Comparison of ENCODE assay signal across 9 cellular contexts in genomic region chr16:2151188-2152091, GRCh38. TPM values are rescaled to one million over a fixed set of nuclear protein-coding genes. Genes with fewer than 3 reads are reported as not detected.
DNase-seq lines count a peak whose midpoint lies in the region; ATAC-seq and TF ChIP-seq lines count a peak whose summit lies in the region.
"Had no signal": no experiment of that assay in that cellular context is flagged by ENCODE, and none has a peak within 500 bp of the region (broad histone marks: within the 10 kb centered on the region; RNA-seq: fewer than 3 reads in every experiment).

No MANE protein-coding gene starts in this region.

- H3K4me3 Mint-ChIP-seq in GM23338 (peak overlapping the region; percentile 93), WTC11 (peak overlapping the region; percentile 97)

- H3K79me2 ChIP-seq in ACC112 (ENCODE audit: control insufficient read depth, insufficient read depth, low read length, unreplicated experiment): peaks cover 47% of the 10 kb centered on the region
- peaks cover 33% of the 10 kb centered on the region for H3K79me2 ChIP-seq in GM23338 (replicated peaks; ENCODE audit: insufficient read depth)

- POLR2A ChIA-PET in WTC11 (lab: Charles Lee): interaction anchor here (0.7 to 1.8 kb wide), 7 partner anchors 11 to 859 kb away, joined by 3 to 7 read pairs (median 4); partner anchors contain the start of gene RPS2

- H3K27ac Mint-ChIP-seq in GM23338 (peak overlapping the region; percentile 45; the same call in 1 of the 2 replicates), WTC11 (peak overlapping the region; percentile 58)

- H3K36me3 Mint-ChIP-seq in GM23338 (ENCODE audit: low read depth) (peaks cover 45% of the 10 kb centered on the region), WTC11 (peaks cover 35% of the 10 kb centered on the region)

- peaks cover 66% of the 10 kb centered on the region for H3F3A ChIP-seq in GM23338 (replicated peaks; ENCODE audit: low read depth)

- H3K27me3 Mint-ChIP-seq in GM23338 (ENCODE audit: insufficient read depth, low read depth, poor library complexity) (peaks cover 66% of the 10 kb centered on the region), WTC11 (ENCODE audit: low read depth) (peaks cover 8% of the 10 kb centered on the region)

- H3K27ac ChIP-seq in ACC112 (ENCODE audit: low read depth, low read length) (0 out of 2 replicates have a peak overlapping the region, but pooled peaks have one; percentile 7), GM23338 (ENCODE audit: low read depth) (peak overlapping the region; percentile 95), iPS-20b (ENCODE audit: low read length) (no peak overlapping the region)

- CTCF ChIA-PET in WTC11 (lab: Charles Lee): interaction anchor here (0.8 to 5.7 kb wide), 7 partner anchors 11 to 148 kb away, joined by 3 to 43 read pairs (median 4); partner anchors contain the start of genes PGP and PKD1

- no peaks in the 10 kb centered on the region for H3K9me3 ChIP-seq in iPS-20b (ENCODE audit: insufficient read depth, low read depth, low read length)

- H3K4me1 ChIP-seq in ACC112 (ENCODE audit: control insufficient read depth, insufficient read depth, low read length, unreplicated experiment) (peaks cover 33% of the 10 kb centered on the region), GM23338 (ENCODE audit: insufficient read depth) (peaks cover 32% of the 10 kb centered on the region), iPS-20b (ENCODE audit: insufficient read depth, low read length) (peaks cover 15% of the 10 kb centered on the region; the same call in 1 of the 2 replicates)

- H3K4me1 Mint-ChIP-seq in GM23338: peaks cover 32% of the 10 kb centered on the region
- peaks cover 35% of the 10 kb centered on the region for H3K4me1 Mint-ChIP-seq in WTC11

- no peak overlapping the region for H2AFZ ChIP-seq in ACC112 (ENCODE audit: low read length, unreplicated experiment)
- H2AFZ ChIP-seq in GM23338: no peak overlapping the region

- H3K27me3 ChIP-seq in ACC112 (ENCODE audit: insufficient read depth, low read length) (no peaks in the 10 kb centered on the region), GM23338 (ENCODE audit: insufficient read depth) (peaks cover 9% of the 10 kb centered on the region; the same call in 1 of the 2 replicates), iPS-20b (ENCODE audit: insufficient read depth, low read length) (peaks cover 11% of the 10 kb centered on the region; the same call in 1 of the 2 replicates)

- H3K9me2 ChIP-seq in GM23338 (ENCODE audit: insufficient read depth): no peaks in the 10 kb centered on the region

- H3K9me3 Mint-ChIP-seq in GM23338 (peaks cover 21% of the 10 kb centered on the region), WTC11 (no peaks in the 10 kb centered on the region)

- H3K4me3 ChIP-seq in ACC112 (ENCODE audit: low read depth, low read length) (no peak overlapping the region; the same call in 1 of the 2 replicates), GM23338 (peak overlapping the region; percentile 79), iPS-20b (ENCODE audit: low read length) (peak overlapping the region; percentile 85)

- TF ChIP-seq CTCF in GM23338 (conservative IDR thresholded peaks at IDR 0.05; ENCODE audit: low read depth in 2 of 2): no peak
- TF ChIP-seq CTCF in WTC11 (IDR thresholded peaks at IDR 0.05): no peak

- DNase-seq in GM23338 (ENCODE audit: low spot score) (peak; percentile 58), WTC11 (ENCODE audit: low spot score) (peak; percentile 21), AG08395 (ENCODE audit: low spot score) (no peak)
- DNase-seq: cortex of kidney had no signal

- H3K36me3 ChIP-seq in ACC112 (ENCODE audit: insufficient read depth, low read length): peaks cover 30% of the 10 kb centered on the region
- peaks cover 21% of the 10 kb centered on the region; the same call in 1 of the 2 replicates for H3K36me3 ChIP-seq in GM23338 (ENCODE audit: insufficient read depth)
- peaks cover 41% of the 10 kb centered on the region for H3K36me3 ChIP-seq in iPS-20b (ENCODE audit: insufficient read depth, low read depth, low read length)

- H3K9ac ChIP-seq in iPS-20b (ENCODE audit: low read depth, low read length): peak overlapping the region; percentile 96; the same call in 1 of the 2 replicates

- peaks cover 33% of the 10 kb centered on the region for H4K20me1 ChIP-seq in GM23338 (replicated peaks; ENCODE audit: insufficient read depth)

- H3K4me2 ChIP-seq in GM23338: peak overlapping the region; percentile 100

- ATAC-seq in GM23338: peak; percentile 0; the same call in 1 of the 3 replicates
- peak; percentile 4 for ATAC-seq in WTC11
- no peak for ATAC-seq in GM21367 (IDR thresholded peaks at IDR 0.05; ENCODE audit: unreplicated experiment)
- ATAC-seq in HG03354 (IDR thresholded peaks at IDR 0.05; ENCODE audit: poor library complexity, severe bottlenecking, unreplicated experiment): no peak
- ATAC-seq in HG03135 (IDR thresholded peaks at IDR 0.05; ENCODE audit: unreplicated experiment): no peak

TF ChIP-seq in GM23338, 12 proteins besides CTCF, POLR2A, EP300 and RAD21 (continues in another document):
- no peak for TF ChIP-seq ZNF331 (CRISPR knock-in tag; IDR thresholded peaks at IDR 0.05; ENCODE audit: low read depth)

TF ChIP-seq in WTC11, 78 proteins besides CTCF, POLR2A, EP300 and RAD21 (continues in another document):
- 0 out of 2 replicates have a peak, but pooled peaks have one; percentile 40 for TF ChIP-seq FOXP1 (CRISPR knock-in tag; IDR thresholded peaks at IDR 0.05; ENCODE audit: borderline replicate concordance)
- TF ChIP-seq ZNF671 (CRISPR knock-in tag; IDR thresholded peaks at IDR 0.05): peak; percentile 91
- TF ChIP-seq EMX1 (CRISPR knock-in tag; IDR thresholded peaks at IDR 0.05): peak; percentile 44
- TF ChIP-seq ARID4B (CRISPR knock-in tag; IDR thresholded peaks at IDR 0.05; ENCODE audit: borderline replicate concordance): 0 out of 2 replicates have a peak, but pooled peaks have one; percentile 56

RNA-seq across cellular contexts. Expression of gene RAB26, which starts 3.0 kb away (rescaled TPM):
- total RNA-seq in GM23338 (2014; rRNA removed; shearing (Covaris generic)): 3.7 and 4.1 TPM in 2 replicates
- 8.7 and 11.6 TPM in 2 replicates for polyA plus RNA-seq in GM23338 (2016; fragmentation: Nextera tagmentation; extraction: Ambion mirVana)
- total RNA-seq in WTC11 (2021): 6.2 to 7.3 TPM (median 6.9 TPM) in 3 replicates

RNA-seq across cellular contexts. Expression of gene TRAF7, which starts 4.1 kb away (rescaled TPM):
- total RNA-seq in GM23338 (2014; rRNA removed; shearing (Covaris generic)): 133 and 143 TPM in 2 replicates
- polyA plus RNA-seq in GM23338 (2016; fragmentation: Nextera tagmentation; extraction: Ambion mirVana): 36.4 and 41.4 TPM in 2 replicates
- 148 to 159 TPM (median 152 TPM) in 3 replicates for total RNA-seq in WTC11 (2021)

RNA-seq across cellular contexts. Expression of gene PKD1, which starts 15.7 kb away (rescaled TPM):
- 75.5 and 107 TPM in 2 replicates for total RNA-seq in GM23338 (2014; rRNA removed; shearing (Covaris generic))
- polyA plus RNA-seq in GM23338 (2016; fragmentation: Nextera tagmentation; extraction: Ambion mirVana): 18.5 and 21.1 TPM in 2 replicates
- total RNA-seq in WTC11 (2021): 96.8 to 102 TPM (median 98.9 TPM) in 3 replicates

RNA-seq across cellular contexts. Expression of gene CASKIN1, which starts 45.0 kb away (rescaled TPM):
- 2.4 and 6.2 TPM in 2 replicates for total RNA-seq in GM23338 (2014; rRNA removed; shearing (Covaris generic))
- polyA plus RNA-seq in GM23338 (2016; fragmentation: Nextera tagmentation; extraction: Ambion mirVana): 1.0 TPM in 2 replicates
- total RNA-seq in WTC11 (2021): 9.4 to 15.7 TPM (median 11.3 TPM) in 3 replicates

RNA-seq across cellular contexts. Expression of gene MLST8, which starts 53.8 kb away (rescaled TPM):
- 98.1 and 138 TPM in 2 replicates for total RNA-seq in GM23338 (2014; rRNA removed; shearing (Covaris generic))
- polyA plus RNA-seq in GM23338 (2016; fragmentation: Nextera tagmentation; extraction: Ambion mirVana): 55.3 and 58.8 TPM in 2 replicates
- total RNA-seq in WTC11 (2021): 71.6 to 76.1 TPM (median 75.9 TPM) in 3 replicates

Comparison
In these comparisons a context has a peak if more than half of its experiments do, and no peak if none do; other contexts are left out.
1. ATAC-seq: peak in GM23338 (single experiment) and WTC11 (single experiment); none in GM21367 (single experiment), HG03354 (single experiment) and HG03135 (single experiment).